37 cellular contexts compared by ENCODE assay signal in the genomic region with DNA sequence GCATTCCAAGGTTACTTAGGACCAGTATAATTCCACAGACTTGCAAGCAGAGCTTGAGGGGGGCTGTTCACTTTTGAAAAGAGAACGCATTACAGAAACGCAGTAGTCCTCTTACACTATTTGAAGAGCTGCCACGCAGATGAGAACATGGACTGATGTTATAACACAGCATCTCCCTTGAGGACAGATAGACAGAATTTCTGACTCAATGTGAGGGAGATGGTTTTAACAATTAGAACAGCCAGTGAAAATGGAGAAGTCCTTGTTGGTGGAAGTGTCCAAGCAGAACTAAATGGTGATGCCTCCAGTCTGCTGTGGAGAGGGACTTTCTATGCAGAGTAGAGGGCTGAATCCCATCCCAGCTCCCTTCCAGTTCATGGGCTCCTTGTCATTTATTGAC.
"Had no signal": no experiment of that assay in that cellular context is flagged by ENCODE, and none has a peak within 500 bp of the region (broad histone marks: within the 10 kb centered on the region; RNA-seq: fewer than 3 reads in every experiment).

No MANE protein-coding gene starts in this region.

- H3K4me1 Mint-ChIP-seq: mesothelial cell of epicardium, neural crest cell had no signal

- DNase-seq: activated CD4-positive, alpha-beta T cell treated with anti-CD3 and anti-CD28 coated beads for 48 hours; activated CD4-positive, alpha-beta T cell treated with anti-CD3 and anti-CD28 coated beads, Interleukin-2, amount 50 U/mL, for 48 hours; activated CD8-positive, alpha-beta memory T cell treated with anti-CD3 and anti-CD28 coated beads for 24 hours; activated effector memory CD4-positive, alpha-beta T cell treated with anti-CD3 and anti-CD28 coated beads, Interleukin-2, amount 50 U/mL, for 16 hours; activated naive CD4-positive, alpha-beta T cell treated with anti-CD3 and anti-CD28 coated beads for 36 hours; activated naive CD8-positive, alpha-beta T cell treated with anti-CD3 and anti-CD28 coated beads for 36 hours; adrenal gland; aorta; body of pancreas; cerebellar nuclear complex; colonic mucosa; dorsolateral prefrontal cortex; effector memory CD4-positive, alpha-beta T cell; foreskin fibroblast; head of caudate nucleus; hippocampal formation; immature natural killer cell; kidney; left colon; mammary epithelial cell; naive thymus-derived CD8-positive, alpha-beta T cell; nucleus accumbens; psoas muscle; stimulated activated CD4-positive, alpha-beta T cell treated with anti-CD3 and anti-CD28 coated beads, Interleukin-1b, Interleukin-23, amount 100 ng/mL, for 48 hours; stimulated activated naive CD4-positive, alpha-beta T cell treated with Interleukin-2 at 50 U/mL for 16 hours; T-helper 9 cell; testis; transverse colon had no signal

- H3K4me3 Mint-ChIP-seq: activated naive CD4-positive, alpha-beta T cell treated with anti-CD3 and anti-CD28 coated beads for 36 hours; activated naive CD8-positive, alpha-beta T cell treated with anti-CD3 and anti-CD28 coated beads for 36 hours; activated T-helper 1 cell treated with anti-CD3 and anti-CD28 coated beads, Interleukin-12 subunit alpha, Interleukin-12 subunit beta, Interleukin-2, Interleukin-4 antibody, amounts not matched to agents 30 ng/mL and 10 ng/mL and 1 ng/mL, durations not matched to agents 14 hours and 24 hours and 36 hours; immature natural killer cell; mesothelial cell of epicardium; naive thymus-derived CD8-positive, alpha-beta T cell; neural crest cell; T-helper 1 cell treated with Interleukin-12 subunit alpha and Interleukin-12 subunit beta and Interleukin-4 antibody, amounts not matched to agents 30 μg/mL and 1 μg/mL, for 36 hours had no signal

- H3K4me2 ChIP-seq: smooth muscle cell had no signal

- ATAC-seq: activated CD4-positive, CD25-positive, alpha-beta regulatory T cell treated with anti-CD3 and anti-CD28 coated beads, Interleukin-2, amount 50 U/mL, for 24 hours; body of pancreas; left colon; naive thymus-derived CD8-positive, alpha-beta T cell; psoas muscle had no signal

- H3K4me3 ChIP-seq: adrenal gland, body of pancreas, colonic mucosa, dorsolateral prefrontal cortex, psoas muscle, smooth muscle cell, testis, transverse colon had no signal

- H3K27me3 Mint-ChIP-seq: activated naive CD8-positive, alpha-beta T cell treated with anti-CD3 and anti-CD28 coated beads for 36 hours; naive thymus-derived CD8-positive, alpha-beta T cell had no signal

- H3K27ac ChIP-seq: body of pancreas, colonic mucosa, dorsolateral prefrontal cortex, parathyroid adenoma, psoas muscle, testis, transverse colon, VCaP had no signal

- H3K4me1 ChIP-seq: colonic mucosa, parathyroid adenoma, testis had no signal

- FAIRE-seq: kidney, TTC549 had no signal

- H3K9me3 ChIP-seq: adrenal gland, body of pancreas, colonic mucosa, psoas muscle, testis, transverse colon had no signal

- H3K9me3 Mint-ChIP-seq: activated naive CD4-positive, alpha-beta T cell treated with anti-CD3 and anti-CD28 coated beads for 36 hours; activated naive CD8-positive, alpha-beta T cell treated with anti-CD3 and anti-CD28 coated beads for 36 hours; activated T-helper 1 cell treated with anti-CD3 and anti-CD28 coated beads, Interleukin-12 subunit alpha, Interleukin-12 subunit beta, Interleukin-2, Interleukin-4 antibody, amounts not matched to agents 30 ng/mL and 10 ng/mL and 1 ng/mL, durations not matched to agents 14 hours and 24 hours and 36 hours; immature natural killer cell; mesothelial cell of epicardium; naive thymus-derived CD8-positive, alpha-beta T cell; neural crest cell; T-helper 1 cell treated with Interleukin-12 subunit alpha and Interleukin-12 subunit beta and Interleukin-4 antibody, amounts not matched to agents 30 μg/mL and 1 μg/mL, for 36 hours had no signal

- H3K9ac ChIP-seq: parathyroid adenoma had no signal

- H2AFZ ChIP-seq: parathyroid adenoma had no signal

- H3K27me3 ChIP-seq: adrenal gland, body of pancreas, colonic mucosa, dorsolateral prefrontal cortex, testis, transverse colon had no signal
